8 cellular contexts compared by ENCODE assay signal in genomic region chr2:183035298-183035953, GRCh38. TPM values are rescaled to one million over a fixed set of nuclear protein-coding genes. Genes with fewer than 3 reads are reported as not detected.
DNase-seq lines count a peak whose midpoint lies in the region; ATAC-seq and TF ChIP-seq lines count a peak whose summit lies in the region.

No MANE protein-coding gene starts in this region.

- ATAC-seq in IMR-90 (ENCODE audit: low read depth) (no peak), GM21381 (IDR thresholded peaks at IDR 0.05; ENCODE audit: unreplicated experiment) (no peak), GM19351 (IDR thresholded peaks at IDR 0.05; ENCODE audit: unreplicated experiment) (no peak)

- DNase-seq in BJ (ENCODE audit: low read depth), result peak; percentile 39
- peak; percentile 88 for DNase-seq in IMR-90
- no peak for DNase-seq in dorsolateral prefrontal cortex
- no peak for DNase-seq in activated T-helper 2 cell treated with anti-CD3 and anti-CD28 coated beads, Interferon-gamma antibody, Interleukin-2, Interleukin-4, amounts not matched to agents 10 μg/mL and 5 μg/mL and 100 μg/mL, durations not matched to agents 14 hours and 24 hours and 36 hours (ENCODE audit: low spot score)
- DNase-seq in NCI-H146 treated with DMSO at 0.1 percent for 48 hours (lab: John Stamatoyannopoulos, UW; ENCODE audit: unreplicated experiment), result no peak

- no peak overlapping the region for H3K9ac ChIP-seq in IMR-90 (ENCODE audit: low read depth, low read length)
- peak overlapping the region; percentile 90 for H3K9ac ChIP-seq in neural cell (ENCODE audit: low read length)

- H3K79me2 ChIP-seq in neural cell (replicated peaks; ENCODE audit: insufficient read depth, low read length), result peaks cover 67% of the 10 kb centered on the region

- H3K14ac ChIP-seq in IMR-90 (replicated peaks; ENCODE audit: low read depth, low read length), result no peak overlapping the region

- H2AFZ ChIP-seq in IMR-90 (replicated peaks; ENCODE audit: low read length, poor library complexity) (no peak overlapping the region), neural cell (ENCODE audit: low read depth, low read length) (no peak overlapping the region)

- in situ Hi-C loops in IMR-90 (cut with MboI; ENCODE audit: low sequenced_read_pairs), result no loop called here

- H3K4me3 ChIP-seq in BJ (ENCODE audit: low read depth, low read length), result peak overlapping the region; percentile 4; the same call in 1 of the 2 replicates
- peak overlapping the region; percentile 8; the same call in 1 of the 2 replicates for H3K4me3 ChIP-seq in IMR-90 (ENCODE audit: insufficient read depth, low read depth, low read length)
- peak overlapping the region in 55 of 59 donors; percentile 2 to 93 (median 83) for H3K4me3 ChIP-seq in dorsolateral prefrontal cortex
- H3K4me3 ChIP-seq in neural cell (ENCODE audit: low read length), result peak overlapping the region; percentile 83

- no peak overlapping the region for H2AK9ac ChIP-seq in IMR-90 (replicated peaks; ENCODE audit: low read depth, low read length, poor library complexity)

- TF ChIP-seq POLR2A in IMR-90 (IDR thresholded peaks at IDR 0.05; ENCODE audit: low read depth, low read length), result no peak

- WGBS in IMR-90 (ENCODE audit: extremely low coverage in 2 of 2, insufficient read length in 1 of 2), 2 experiments, result no CpG with 5 or more reads among the region's 2 CpGs

- H3K18ac ChIP-seq in IMR-90 (ENCODE audit: low read depth, low read length), result no peak overlapping the region

- intact Hi-C loops in IMR-90 (cut with micrococcal nuclease), result loop anchor here (5.0 to 10.0 kb wide), 2 partner anchors 87 to 441 kb away; partner anchors contain the start of gene NUP35
- intact Hi-C loops in dorsolateral prefrontal cortex (cut with DNase I), result loop anchor here (5.0 kb wide), 1 partner anchor 87 kb away; the partner anchor contains the start of gene NUP35 (in 2 of the 2)
- intact Hi-C loops in activated T-helper 2 cell treated with anti-CD3 and anti-CD28 coated beads, Interferon-gamma antibody, Interleukin-2, Interleukin-4, amounts not matched to agents 10 μg/mL and 5 μg/mL and 100 μg/mL, durations not matched to agents 14 hours and 24 hours and 36 hours (cut with micrococcal nuclease), result loop anchor here (5.0 to 10.0 kb wide), 2 partner anchors 83 to 179 kb away; no protein-coding TSS in a partner anchor

- dilution Hi-C loops in IMR-90 (cut with HindIII; ENCODE audit: low sequenced_read_pairs, unreplicated experiment), result no loop called here

- H2BK15ac ChIP-seq in IMR-90 (ENCODE audit: low read depth, low read length), result no peak overlapping the region

- no peak overlapping the region for H4K91ac ChIP-seq in IMR-90 (ENCODE audit: insufficient read depth, low read depth, low read length)

- no peak overlapping the region for H2AK5ac ChIP-seq in IMR-90 (ENCODE audit: low read depth, low read length)

- no peak overlapping the region for H3K4ac ChIP-seq in IMR-90 (ENCODE audit: low read depth, low read length)

- H3K4me2 ChIP-seq in IMR-90 (ENCODE audit: low read depth, low read length) (peak overlapping the region; percentile 96), neural cell (ENCODE audit: low read length) (peak overlapping the region; percentile 69)

- peaks cover 0 to 11% of the 10 kb centered on the region in 2 experiments; a peak in 2 of 4 replicates for H3K79me1 ChIP-seq in IMR-90 (ENCODE audit: low read depth in 1 of 2, low read length in 2 of 2)

- H3K9me2 ChIP-seq in neural cell (ENCODE audit: insufficient read depth, low read length), result no peaks in the 10 kb centered on the region

- no peak overlapping the region for H4K8ac ChIP-seq in IMR-90 (ENCODE audit: low read depth in 2 of 2, low read length in 2 of 2)

- H4K5ac ChIP-seq in IMR-90 (ENCODE audit: low read depth, low read length), result no peak overlapping the region

- peaks cover 22% of the 10 kb centered on the region for H3K4me1 Mint-ChIP-seq in activated T-helper 2 cell treated with anti-CD3 and anti-CD28 coated beads, Interferon-gamma antibody, Interleukin-2, Interleukin-4, amounts not matched to agents 10 μg/mL and 5 μg/mL and 100 μg/mL, durations not matched to agents 14 hours and 24 hours and 36 hours (ENCODE audit: low read depth)

- no peak overlapping the region for H3K27ac Mint-ChIP-seq in activated T-helper 2 cell treated with anti-CD3 and anti-CD28 coated beads, Interferon-gamma antibody, Interleukin-2, Interleukin-4, amounts not matched to agents 10 μg/mL and 5 μg/mL and 100 μg/mL, durations not matched to agents 14 hours and 24 hours and 36 hours

- TF ChIP-seq EP300 in neural cell (conservative IDR thresholded peaks at IDR 0.05; ENCODE audit: poor library complexity, severe bottlenecking), result no peak

- no peaks in the 10 kb centered on the region for H3K9me3 Mint-ChIP-seq in activated T-helper 2 cell treated with anti-CD3 and anti-CD28 coated beads, Interferon-gamma antibody, Interleukin-2, Interleukin-4, amounts not matched to agents 10 μg/mL and 5 μg/mL and 100 μg/mL, durations not matched to agents 14 hours and 24 hours and 36 hours

- no TSS peak for BruUV-seq in IMR-90 (replicated peaks; lab: Mats Ljungman, UMichigan)

- POLR2A ChIA-PET in BJ (lab: Charles Lee), result interaction anchor here (0.6 kb wide), 1 partner anchor 33 kb away, joined by 3 read pairs; no protein-coding TSS in a partner anchor
- POLR2A ChIA-PET in IMR-90 (lab: Charles Lee; ENCODE audit: unreplicated experiment), result no interaction called here

- CTCF ChIA-PET in BJ (lab: Yijun Ruan, JAX) (no interaction called here), IMR-90 (lab: Yijun Ruan, JAX) (interaction anchor here (0.6 kb wide), 1 partner anchor 24 kb away, joined by 3 read pairs; no protein-coding TSS in a partner anchor)

- H3K27ac ChIP-seq in IMR-90 (ENCODE audit: insufficient read depth, low read length) (no peak overlapping the region), dorsolateral prefrontal cortex (peak overlapping the region in 9 of 59 donors; percentile 1 to 91 (median 31)), neural cell (ENCODE audit: low read length) (no peak overlapping the region)

- no peaks in the 10 kb centered on the region for H3K36me3 ChIP-seq in BJ (ENCODE audit: control insufficient read depth, insufficient read depth, low read length)
- no peaks in the 10 kb centered on the region for H3K36me3 ChIP-seq in IMR-90 (ENCODE audit: control insufficient read depth, insufficient read depth, low read length)
- H3K36me3 ChIP-seq in neural cell (ENCODE audit: insufficient read depth, low read length), result no peaks in the 10 kb centered on the region

- no peak overlapping the region for H2BK20ac ChIP-seq in IMR-90 (ENCODE audit: low read depth, low read length)

- H3K56ac ChIP-seq in IMR-90 (ENCODE audit: extremely low read depth, insufficient read depth, low read length), result no peak overlapping the region

- no peak overlapping the region for H3K4me3 Mint-ChIP-seq in activated T-helper 2 cell treated with anti-CD3 and anti-CD28 coated beads, Interferon-gamma antibody, Interleukin-2, Interleukin-4, amounts not matched to agents 10 μg/mL and 5 μg/mL and 100 μg/mL, durations not matched to agents 14 hours and 24 hours and 36 hours (ENCODE audit: low read depth)

- peak overlapping the region; percentile 73 for H2BK5ac ChIP-seq in IMR-90 (ENCODE audit: low read depth, low read length, poor library complexity, severe bottlenecking)

- 0 out of 2 replicates have a peak, but pooled peaks cover 4% of the 10 kb centered on the region for H3K9me1 ChIP-seq in IMR-90 (ENCODE audit: insufficient read depth, low read length)

- no peak overlapping the region for H3K23ac ChIP-seq in IMR-90 (ENCODE audit: low read depth, low read length)

- TF ChIP-seq CTCF in BJ (IDR thresholded peaks at IDR 0.05; ENCODE audit: insufficient read depth, low read depth, low read length), result no peak
- no peak for TF ChIP-seq CTCF in IMR-90 (conservative IDR thresholded peaks at IDR 0.05; ENCODE audit: low read depth, low read length)
- no peak for TF ChIP-seq CTCF in dorsolateral prefrontal cortex (IDR thresholded peaks at IDR 0.05 in 54 of 56, conservative IDR thresholded peaks at IDR 0.05 in 2 of 56; ENCODE audit: low read depth in 1 of 56, partially characterized antibody in 56 of 56)
- no peak for TF ChIP-seq CTCF in neural cell (IDR thresholded peaks at IDR 0.05; ENCODE audit: poor library complexity, severe bottlenecking)

- peaks cover 5% of the 10 kb centered on the region for H3K4me1 ChIP-seq in IMR-90 (ENCODE audit: control insufficient read depth, insufficient read depth, low read length)

- TF ChIP-seq RAD21 in IMR-90 (IDR thresholded peaks at IDR 0.05; ENCODE audit: low read length) (no peak), neural cell (conservative IDR thresholded peaks at IDR 0.05) (no peak)

- H2BK120ac ChIP-seq in IMR-90 (ENCODE audit: low read depth, low read length), result no peak overlapping the region

- H3K27me3 ChIP-seq in BJ (ENCODE audit: control insufficient read depth, insufficient read depth, low read length) (no peaks in the 10 kb centered on the region; the same call in 1 of the 2 replicates), IMR-90 (ENCODE audit: control insufficient read depth, insufficient read depth, low read length) (no peaks in the 10 kb centered on the region), dorsolateral prefrontal cortex (no peaks in the 10 kb centered on the region), neural cell (ENCODE audit: insufficient read depth, low read depth, low read length) (no peaks in the 10 kb centered on the region)

- peaks cover 72% of the 10 kb centered on the region for H3K27me3 Mint-ChIP-seq in activated T-helper 2 cell treated with anti-CD3 and anti-CD28 coated beads, Interferon-gamma antibody, Interleukin-2, Interleukin-4, amounts not matched to agents 10 μg/mL and 5 μg/mL and 100 μg/mL, durations not matched to agents 14 hours and 24 hours and 36 hours (ENCODE audit: low read depth)

- H3K36me3 Mint-ChIP-seq in activated T-helper 2 cell treated with anti-CD3 and anti-CD28 coated beads, Interferon-gamma antibody, Interleukin-2, Interleukin-4, amounts not matched to agents 10 μg/mL and 5 μg/mL and 100 μg/mL, durations not matched to agents 14 hours and 24 hours and 36 hours (ENCODE audit: low read depth), result no peaks in the 10 kb centered on the region

- no peaks in the 10 kb centered on the region for H3F3A ChIP-seq in neural cell (ENCODE audit: insufficient read depth, low read length, poor library complexity, severe bottlenecking)

- H4K20me1 ChIP-seq in IMR-90 (ENCODE audit: insufficient read depth, low read length), result peaks cover 53% of the 10 kb centered on the region
- no peaks in the 10 kb centered on the region for H4K20me1 ChIP-seq in neural cell (ENCODE audit: insufficient read depth)

- no peaks in the 10 kb centered on the region for H3K9me3 ChIP-seq in IMR-90 (ENCODE audit: control insufficient read depth, insufficient read depth, low read length)
- H3K9me3 ChIP-seq in neural cell (ENCODE audit: low read length), result no peaks in the 10 kb centered on the region

RNA-seq across cellular contexts. Expression of gene NCKAP1, which starts 2.8 kb away (rescaled TPM):
- polyA plus RNA-seq in BJ (2011; rRNA removed) (58.0 and 117 TPM in 2 replicates), IMR-90 (2012; rRNA removed) (63.5 and 91.1 TPM in 2 replicates), neural cell (124 and 127 TPM in 2 replicates)
- polyA minus RNA-seq in BJ (2011; rRNA and poly(A)+ RNA removed), result 65.8 and 74.9 TPM in 2 replicates
- total RNA-seq in IMR-90 (2012; rRNA removed) (160 and 188 TPM in 2 replicates), dorsolateral prefrontal cortex (100 to 1,000 TPM; 121 to 310 (median 210) TPM)
- polyA plus RNA-seq in IMR-90 (2012; cell fraction: cytosol; rRNA removed), result 14.3 and 16.6 TPM in 2 replicates
- 5.6 and 63.7 TPM in 2 replicates for polyA plus RNA-seq in IMR-90 (2012; cell fraction: nucleus; rRNA removed; ENCODE audit: low replicate concordance)
- polyA minus RNA-seq in neural cell, result 199 and 286 TPM in 2 replicates
- total RNA-seq in activated T-helper 2 cell treated with anti-CD3 and anti-CD28 coated beads, Interferon-gamma antibody, Interleukin-2, Interleukin-4, amounts not matched to agents 10 μg/mL and 5 μg/mL and 100 μg/mL, durations not matched to agents 14 hours and 24 hours and 36 hours, result 13.2 and 20.0 TPM in 2 replicates

RNA-seq across cellular contexts. Expression of gene DUSP19, which starts 43.1 kb away (rescaled TPM):
- 2.2 and 2.9 TPM in 2 replicates for polyA plus RNA-seq in BJ (2011; rRNA removed)
- polyA minus RNA-seq in BJ (2011; rRNA and poly(A)+ RNA removed), result 1.8 and 3.8 TPM in 2 replicates
- 1.4 and 2.5 TPM in 2 replicates for total RNA-seq in IMR-90 (2012; rRNA removed)
- polyA plus RNA-seq in IMR-90 (2012; rRNA removed), result 0.46 and 0.86 TPM in 2 replicates
- 0.14 and 0.18 TPM in 2 replicates for polyA plus RNA-seq in IMR-90 (2012; cell fraction: cytosol; rRNA removed)
- 0.04 and 0.44 TPM in 2 replicates for polyA plus RNA-seq in IMR-90 (2012; cell fraction: nucleus; rRNA removed; ENCODE audit: low replicate concordance)
- 10 to 100 TPM in 82 of 120 experiments, 1 to 10 TPM in 38; 5.2 to 20.4 (median 11.3) TPM for total RNA-seq in dorsolateral prefrontal cortex
- polyA plus RNA-seq in neural cell, result 5.6 and 7.7 TPM in 2 replicates
- polyA minus RNA-seq in neural cell, result 7.5 and 8.1 TPM in 2 replicates
- total RNA-seq in activated T-helper 2 cell treated with anti-CD3 and anti-CD28 coated beads, Interferon-gamma antibody, Interleukin-2, Interleukin-4, amounts not matched to agents 10 μg/mL and 5 μg/mL and 100 μg/mL, durations not matched to agents 14 hours and 24 hours and 36 hours, result 1.6 and 1.9 TPM in 2 replicates

Comparison
In these comparisons a context has a peak if more than half of its experiments do, and no peak if none do; other contexts are left out.
1. DNase-seq: peak in BJ (single experiment) and IMR-90 (single experiment); none in dorsolateral prefrontal cortex (0 of 10), activated T-helper 2 cell treated with anti-CD3 and anti-CD28 coated beads, Interferon-gamma antibody, Interleukin-2, Interleukin-4, amounts not matched to agents 10 μg/mL and 5 μg/mL and 100 μg/mL, durations not matched to agents 14 hours and 24 hours and 36 hours (single experiment) and NCI-H146 treated with DMSO at 0.1 percent for 48 hours (single experiment).
2. H3K4me3 ChIP-seq: peak in every context shown above with its lines; median percentile 83 in dorsolateral prefrontal cortex; 83 in neural cell; 8 in IMR-90; 4 in BJ.